Comparison of ENCODE assay signal across 25 cellular contexts in the genomic region with DNA sequence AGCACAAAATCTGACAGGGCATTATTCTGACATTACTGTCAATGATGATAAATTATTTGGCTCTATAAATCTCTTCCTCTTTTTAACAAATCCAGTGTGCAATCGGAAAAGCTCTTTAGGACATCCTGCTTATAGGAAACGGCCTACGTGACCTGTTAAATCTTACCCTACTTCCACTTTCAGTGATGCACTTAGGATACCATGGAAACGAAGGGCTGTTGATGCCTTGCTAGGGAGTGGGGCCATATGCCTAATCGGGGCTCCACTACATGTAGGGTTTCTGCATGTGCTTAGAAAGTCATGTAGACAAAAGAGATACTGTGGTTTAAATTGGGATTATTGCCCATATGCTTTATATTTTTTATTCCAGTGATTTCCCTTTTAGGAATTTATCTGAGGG.
"Had no signal": no experiment of that assay in that cellular context is flagged by ENCODE, and none has a peak within 500 bp of the region (broad histone marks: within the 10 kb centered on the region; RNA-seq: fewer than 3 reads in every experiment).

No MANE protein-coding gene starts in this region.

- H3K27me3 ChIP-seq: esophagus muscularis mucosa, heart right ventricle, tibial artery, vagina had no signal

- DNase-seq: activated CD4-positive, alpha-beta memory T cell treated with anti-CD3 and anti-CD28 coated beads for 36 hours; activated CD4-positive, alpha-beta T cell treated with anti-CD3 and anti-CD28 coated beads for 36 hours; activated CD8-positive, alpha-beta memory T cell treated with anti-CD3 and anti-CD28 coated beads, Interleukin-2, amount 10 ng/mL, durations not matched to agents 7 days and 5 days; activated naive CD4-positive, alpha-beta T cell; activated naive CD8-positive, alpha-beta T cell treated with anti-CD3 and anti-CD28 coated beads, Interleukin-2, amount 10 ng/mL, durations not matched to agents 7 days and 5 days; activated T-cell treated with anti-CD3 and anti-CD28 coated beads, Interleukin-2, amount 50 U/mL, for 1 hour; amygdala; effector CD8-positive, alpha-beta T cell; heart right ventricle; kidney glomerular epithelial cell; mesendoderm; nephron progenitor cell; nucleus accumbens; posterior cingulate gyrus; retina; stimulated activated CD8-positive, alpha-beta memory T cell treated with anti-CD3 and anti-CD28 coated beads, Interleukin-4, amount 100 ng/mL, for 48 hours; stimulated activated naive CD8-positive, alpha-beta T cell treated with anti-CD3 and anti-CD28 coated beads, Interleukin-15, Interleukin-2, amounts not matched to agents 100 U/mL and 50 U/mL, for 24 hours; substantia nigra; tibial artery had no signal

- H3K36me3 Mint-ChIP-seq: activated CD4-positive, alpha-beta memory T cell treated with anti-CD3 and anti-CD28 coated beads for 36 hours; activated naive CD8-positive, alpha-beta T cell treated with anti-CD3 and anti-CD28 coated beads, Interleukin-2, amount 10 ng/mL, durations not matched to agents 7 days and 5 days; WTC11 had no signal

- ATAC-seq: activated CD4-positive, alpha-beta T cell treated with anti-CD3 and anti-CD28 coated beads for 36 hours; activated CD8-positive, alpha-beta memory T cell treated with anti-CD3 and anti-CD28 coated beads, Interleukin-2, amount 10 ng/mL, durations not matched to agents 7 days and 5 days; activated T-helper 17 cell treated with anti-CD3 and anti-CD28 coated beads, Interleukin-2, amount 50 U/mL, for 72 hours; stimulated activated naive CD8-positive, alpha-beta T cell treated with anti-CD3 and anti-CD28 coated beads, Interleukin-15, Interleukin-2, amounts not matched to agents 100 U/mL and 50 U/mL, for 24 hours; WTC11 had no signal

- H3K4me3 ChIP-seq: cardiac muscle cell, esophagus muscularis mucosa, heart right ventricle, tibial artery, vagina had no signal

- H3K27ac Mint-ChIP-seq: activated CD4-positive, alpha-beta memory T cell treated with anti-CD3 and anti-CD28 coated beads for 36 hours; activated CD4-positive, alpha-beta T cell treated with anti-CD3 and anti-CD28 coated beads for 36 hours; activated CD8-positive, alpha-beta memory T cell treated with anti-CD3 and anti-CD28 coated beads, Interleukin-2, amount 10 ng/mL, durations not matched to agents 7 days and 5 days; activated naive CD8-positive, alpha-beta T cell treated with anti-CD3 and anti-CD28 coated beads, Interleukin-2, amount 10 ng/mL, durations not matched to agents 7 days and 5 days; activated T-helper 17 cell treated with anti-CD3 and anti-CD28 coated beads, Interleukin-2, amount 50 U/mL, for 72 hours; dendritic cell treated with granulocyte-macrophage colony-stimulating factor and Interleukin-4, amounts not matched to agents 40 ng/mL and 50 ng/mL, for 4 days; nephron progenitor cell; WTC11 had no signal

- H3K4me3 Mint-ChIP-seq: activated CD4-positive, alpha-beta memory T cell treated with anti-CD3 and anti-CD28 coated beads for 36 hours; activated CD4-positive, alpha-beta T cell treated with anti-CD3 and anti-CD28 coated beads for 36 hours; activated CD8-positive, alpha-beta memory T cell treated with anti-CD3 and anti-CD28 coated beads, Interleukin-2, amount 10 ng/mL, durations not matched to agents 7 days and 5 days; activated naive CD8-positive, alpha-beta T cell treated with anti-CD3 and anti-CD28 coated beads, Interleukin-2, amount 10 ng/mL, durations not matched to agents 7 days and 5 days; activated T-helper 17 cell treated with anti-CD3 and anti-CD28 coated beads, Interleukin-2, amount 50 U/mL, for 72 hours; dendritic cell treated with granulocyte-macrophage colony-stimulating factor and Interleukin-4, amounts not matched to agents 40 ng/mL and 50 ng/mL, for 4 days; nephron progenitor cell; WTC11 had no signal

- H3K4me1 Mint-ChIP-seq: activated CD4-positive, alpha-beta T cell treated with anti-CD3 and anti-CD28 coated beads for 36 hours; activated CD8-positive, alpha-beta memory T cell treated with anti-CD3 and anti-CD28 coated beads, Interleukin-2, amount 10 ng/mL, durations not matched to agents 7 days and 5 days; activated naive CD8-positive, alpha-beta T cell treated with anti-CD3 and anti-CD28 coated beads, Interleukin-2, amount 10 ng/mL, durations not matched to agents 7 days and 5 days; activated T-helper 17 cell treated with anti-CD3 and anti-CD28 coated beads, Interleukin-2, amount 50 U/mL, for 72 hours; nephron progenitor cell had no signal

- H3K27ac ChIP-seq: cardiac muscle cell, esophagus muscularis mucosa, heart right ventricle, tibial artery, vagina had no signal

- H3K36me3 ChIP-seq: cardiac muscle cell, esophagus muscularis mucosa, heart right ventricle, tibial artery, vagina had no signal

- H3K27me3 Mint-ChIP-seq: dendritic cell treated with granulocyte-macrophage colony-stimulating factor and Interleukin-4, amounts not matched to agents 40 ng/mL and 50 ng/mL, for 4 days had no signal

- H3K4me1 ChIP-seq: esophagus muscularis mucosa, tibial artery, vagina had no signal

- H3K9me3 Mint-ChIP-seq: activated CD4-positive, alpha-beta memory T cell treated with anti-CD3 and anti-CD28 coated beads for 36 hours; activated T-helper 17 cell treated with anti-CD3 and anti-CD28 coated beads, Interleukin-2, amount 50 U/mL, for 72 hours; dendritic cell treated with granulocyte-macrophage colony-stimulating factor and Interleukin-4, amounts not matched to agents 40 ng/mL and 50 ng/mL, for 4 days; nephron progenitor cell; WTC11 had no signal

- H3K9me3 ChIP-seq: esophagus muscularis mucosa, heart right ventricle, tibial artery, vagina had no signal
